1 cellular context compared by ENCODE assay signal in the genomic region with DNA sequence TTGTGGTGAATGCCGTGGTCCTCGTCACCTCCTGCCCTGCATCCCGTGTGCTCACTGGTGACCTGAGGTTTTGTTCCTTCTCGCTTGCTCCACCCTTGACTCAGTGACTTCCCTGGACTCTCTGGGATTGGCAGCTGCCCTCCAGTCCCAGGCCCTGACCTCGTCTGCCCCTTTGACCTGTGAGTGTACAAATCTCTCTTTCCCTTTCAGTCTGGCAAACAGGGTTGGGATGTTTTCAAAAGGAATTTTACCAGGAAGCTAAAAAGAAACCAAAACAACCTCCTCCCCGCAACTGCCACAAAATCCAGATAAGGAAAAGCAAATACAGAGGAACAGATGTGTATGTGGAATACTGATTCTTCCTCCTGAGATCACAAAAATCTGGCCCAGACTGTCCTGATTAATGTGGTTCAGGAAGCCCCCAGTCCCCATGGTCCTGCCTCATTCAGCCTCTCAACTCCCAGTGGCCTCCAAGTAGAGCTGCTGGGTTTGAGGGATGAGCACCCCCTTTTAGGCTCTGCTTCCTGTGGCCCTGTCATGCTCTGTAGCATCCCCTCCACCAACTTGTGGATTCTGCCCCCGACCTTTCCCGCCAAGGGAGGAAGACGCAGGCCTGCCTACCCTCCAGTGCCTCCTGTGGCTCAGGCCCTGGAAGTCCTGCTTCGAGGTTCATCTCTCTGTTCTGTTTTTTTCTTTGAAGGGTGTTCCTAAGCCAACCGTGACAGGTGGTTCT.
TF ChIP-seq lines count a peak whose summit lies in the region.

No MANE protein-coding gene starts in this region.

TF ChIP-seq in HepG2, 621 proteins besides CTCF, POLR2A, EP300 and RAD21 (continued from another document and continues in another):
- TF ChIP-seq KDM2A (CRISPR knock-in tag; IDR thresholded peaks at IDR 0.05; ENCODE audit: borderline replicate concordance, low read depth) (no peak), HOXA5 (CRISPR knock-in tag; IDR thresholded peaks at IDR 0.05) (no peak), ZNF430 (CRISPR knock-in tag; IDR thresholded peaks at IDR 0.05) (no peak; the same call in 1 of the 2 replicates), TBX2 (CRISPR knock-in tag; IDR thresholded peaks at IDR 0.05; ENCODE audit: borderline replicate concordance) (peak; percentile 42; the same call in 1 of the 2 replicates), KLF16 (CRISPR knock-in tag; IDR thresholded peaks at IDR 0.05) (no peak), BRCA1 (CRISPR knock-in tag; IDR thresholded peaks at IDR 0.05) (no peak), FOXO1 (CRISPR knock-in tag; IDR thresholded peaks at IDR 0.05) (peak; percentile 70), ZNF614 (CRISPR knock-in tag; IDR thresholded peaks at IDR 0.05; ENCODE audit: borderline replicate concordance) (no peak), ATAD3A (CRISPR knock-in tag; IDR thresholded peaks at IDR 0.05) (no peak), ZBTB20 (CRISPR knock-in tag; IDR thresholded peaks at IDR 0.05; ENCODE audit: borderline replicate concordance, low read depth) (peak; percentile 30; the same call in 1 of the 2 replicates), RFX5 (IDR thresholded peaks at IDR 0.05; ENCODE audit: low read depth, low read length) (no peak), FOXJ3 (CRISPR knock-in tag; IDR thresholded peaks at IDR 0.05; ENCODE audit: borderline replicate concordance) (peak; percentile 37; the same call in 1 of the 2 replicates), MIER3 (CRISPR knock-in tag; IDR thresholded peaks at IDR 0.05; ENCODE audit: borderline replicate concordance) (peak; percentile 37; the same call in 1 of the 2 replicates), PHF5A (CRISPR knock-in tag; IDR thresholded peaks at IDR 0.05; ENCODE audit: low read depth, unreplicated experiment) (no peak), SOX6 (IDR thresholded peaks at IDR 0.05) (no peak), SOX6 (CRISPR knock-in tag; IDR thresholded peaks at IDR 0.05) (peak; percentile 79), YEATS4 (CRISPR knock-in tag; IDR thresholded peaks at IDR 0.05; ENCODE audit: borderline replicate concordance) (no peak), ZSCAN25 (CRISPR knock-in tag; IDR thresholded peaks at IDR 0.05) (no peak), DNMT3B (CRISPR knock-in tag; conservative IDR thresholded peaks at IDR 0.05) (no peak), SNAI1 (CRISPR knock-in tag; IDR thresholded peaks at IDR 0.05; ENCODE audit: borderline replicate concordance) (no peak), NFKBIZ (CRISPR knock-in tag; IDR thresholded peaks at IDR 0.05) (no peak), ARHGAP35 (CRISPR knock-in tag; IDR thresholded peaks at IDR 0.05; ENCODE audit: borderline replicate concordance) (no peak), ZNF17 (CRISPR knock-in tag; IDR thresholded peaks at IDR 0.05) (no peak), SETDB1 (CRISPR knock-in tag; IDR thresholded peaks at IDR 0.05; ENCODE audit: borderline replicate concordance) (no peak), KMT2B (CRISPR knock-in tag; IDR thresholded peaks at IDR 0.05) (no peak), CREM (IDR thresholded peaks at IDR 0.05) (0 out of 2 replicates have a peak, but pooled peaks have one; percentile 36), CREM (CRISPR knock-in tag; IDR thresholded peaks at IDR 0.05) (no peak), ZNF720 (CRISPR knock-in tag; IDR thresholded peaks at IDR 0.05) (no peak), ZNF792 (CRISPR knock-in tag; IDR thresholded peaks at IDR 0.05) (no peak; the same call in 1 of the 2 replicates)
- TF ChIP-seq, protein P1, sequence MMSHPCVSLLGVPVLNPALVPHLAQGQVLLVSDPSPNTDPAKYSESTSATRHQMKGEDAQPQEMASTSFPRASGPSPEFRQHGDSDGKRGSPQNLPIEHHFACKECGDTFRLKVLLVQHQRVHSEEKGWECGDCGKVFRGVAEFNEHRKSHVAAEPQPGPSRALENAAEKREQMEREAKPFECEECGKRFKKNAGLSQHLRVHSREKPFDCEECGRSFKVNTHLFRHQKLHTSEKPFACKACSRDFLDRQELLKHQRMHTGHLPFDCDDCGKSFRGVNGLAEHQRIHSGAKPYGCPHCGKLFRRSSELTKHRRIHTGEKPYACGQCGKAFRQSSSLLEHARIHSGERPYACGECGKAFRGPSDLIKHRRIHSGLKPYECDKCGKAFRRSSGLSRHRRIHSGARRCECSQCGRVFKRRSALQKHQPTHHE (CRISPR knock-in tag; IDR thresholded peaks at IDR 0.05; ENCODE audit: borderline replicate concordance): no peak
- TF ChIP-seq, protein P2, sequence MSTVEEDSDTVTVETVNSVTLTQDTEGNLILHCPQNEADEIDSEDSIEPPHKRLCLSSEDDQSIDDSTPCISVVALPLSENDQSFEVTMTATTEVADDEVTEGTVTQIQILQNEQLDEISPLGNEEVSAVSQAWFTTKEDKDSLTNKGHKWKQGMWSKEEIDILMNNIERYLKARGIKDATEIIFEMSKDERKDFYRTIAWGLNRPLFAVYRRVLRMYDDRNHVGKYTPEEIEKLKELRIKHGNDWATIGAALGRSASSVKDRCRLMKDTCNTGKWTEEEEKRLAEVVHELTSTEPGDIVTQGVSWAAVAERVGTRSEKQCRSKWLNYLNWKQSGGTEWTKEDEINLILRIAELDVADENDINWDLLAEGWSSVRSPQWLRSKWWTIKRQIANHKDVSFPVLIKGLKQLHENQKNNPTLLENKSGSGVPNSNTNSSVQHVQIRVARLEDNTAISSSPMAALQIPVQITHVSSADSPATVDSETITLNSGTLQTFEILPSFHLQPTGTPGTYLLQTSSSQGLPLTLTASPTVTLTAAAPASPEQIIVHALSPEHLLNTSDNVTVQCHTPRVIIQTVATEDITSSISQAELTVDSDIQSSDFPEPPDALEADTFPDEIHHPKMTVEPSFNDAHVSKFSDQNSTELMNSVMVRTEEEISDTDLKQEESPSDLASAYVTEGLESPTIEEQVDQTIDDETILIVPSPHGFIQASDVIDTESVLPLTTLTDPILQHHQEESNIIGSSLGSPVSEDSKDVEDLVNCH (CRISPR knock-in tag; IDR thresholded peaks at IDR 0.05): no peak
- TF ChIP-seq, protein P3, sequence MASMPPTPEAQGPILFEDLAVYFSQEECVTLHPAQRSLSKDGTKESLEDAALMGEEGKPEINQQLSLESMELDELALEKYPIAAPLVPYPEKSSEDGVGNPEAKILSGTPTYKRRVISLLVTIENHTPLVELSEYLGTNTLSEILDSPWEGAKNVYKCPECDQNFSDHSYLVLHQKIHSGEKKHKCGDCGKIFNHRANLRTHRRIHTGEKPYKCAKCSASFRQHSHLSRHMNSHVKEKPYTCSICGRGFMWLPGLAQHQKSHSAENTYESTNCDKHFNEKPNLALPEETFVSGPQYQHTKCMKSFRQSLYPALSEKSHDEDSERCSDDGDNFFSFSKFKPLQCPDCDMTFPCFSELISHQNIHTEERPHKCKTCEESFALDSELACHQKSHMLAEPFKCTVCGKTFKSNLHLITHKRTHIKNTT (CRISPR knock-in tag; IDR thresholded peaks at IDR 0.05): no peak
- TF ChIP-seq, protein P4, sequence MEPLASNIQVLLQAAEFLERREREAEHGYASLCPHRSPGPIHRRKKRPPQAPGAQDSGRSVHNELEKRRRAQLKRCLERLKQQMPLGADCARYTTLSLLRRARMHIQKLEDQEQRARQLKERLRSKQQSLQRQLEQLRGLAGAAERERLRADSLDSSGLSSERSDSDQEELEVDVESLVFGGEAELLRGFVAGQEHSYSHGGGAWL (CRISPR knock-in tag; IDR thresholded peaks at IDR 0.05): no peak
- TF ChIP-seq, protein P5, sequence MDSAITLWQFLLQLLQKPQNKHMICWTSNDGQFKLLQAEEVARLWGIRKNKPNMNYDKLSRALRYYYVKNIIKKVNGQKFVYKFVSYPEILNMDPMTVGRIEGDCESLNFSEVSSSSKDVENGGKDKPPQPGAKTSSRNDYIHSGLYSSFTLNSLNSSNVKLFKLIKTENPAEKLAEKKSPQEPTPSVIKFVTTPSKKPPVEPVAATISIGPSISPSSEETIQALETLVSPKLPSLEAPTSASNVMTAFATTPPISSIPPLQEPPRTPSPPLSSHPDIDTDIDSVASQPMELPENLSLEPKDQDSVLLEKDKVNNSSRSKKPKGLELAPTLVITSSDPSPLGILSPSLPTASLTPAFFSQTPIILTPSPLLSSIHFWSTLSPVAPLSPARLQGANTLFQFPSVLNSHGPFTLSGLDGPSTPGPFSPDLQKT (CRISPR knock-in tag; IDR thresholded peaks at IDR 0.05; ENCODE audit: borderline replicate concordance): no peak
- TF ChIP-seq, protein P6, sequence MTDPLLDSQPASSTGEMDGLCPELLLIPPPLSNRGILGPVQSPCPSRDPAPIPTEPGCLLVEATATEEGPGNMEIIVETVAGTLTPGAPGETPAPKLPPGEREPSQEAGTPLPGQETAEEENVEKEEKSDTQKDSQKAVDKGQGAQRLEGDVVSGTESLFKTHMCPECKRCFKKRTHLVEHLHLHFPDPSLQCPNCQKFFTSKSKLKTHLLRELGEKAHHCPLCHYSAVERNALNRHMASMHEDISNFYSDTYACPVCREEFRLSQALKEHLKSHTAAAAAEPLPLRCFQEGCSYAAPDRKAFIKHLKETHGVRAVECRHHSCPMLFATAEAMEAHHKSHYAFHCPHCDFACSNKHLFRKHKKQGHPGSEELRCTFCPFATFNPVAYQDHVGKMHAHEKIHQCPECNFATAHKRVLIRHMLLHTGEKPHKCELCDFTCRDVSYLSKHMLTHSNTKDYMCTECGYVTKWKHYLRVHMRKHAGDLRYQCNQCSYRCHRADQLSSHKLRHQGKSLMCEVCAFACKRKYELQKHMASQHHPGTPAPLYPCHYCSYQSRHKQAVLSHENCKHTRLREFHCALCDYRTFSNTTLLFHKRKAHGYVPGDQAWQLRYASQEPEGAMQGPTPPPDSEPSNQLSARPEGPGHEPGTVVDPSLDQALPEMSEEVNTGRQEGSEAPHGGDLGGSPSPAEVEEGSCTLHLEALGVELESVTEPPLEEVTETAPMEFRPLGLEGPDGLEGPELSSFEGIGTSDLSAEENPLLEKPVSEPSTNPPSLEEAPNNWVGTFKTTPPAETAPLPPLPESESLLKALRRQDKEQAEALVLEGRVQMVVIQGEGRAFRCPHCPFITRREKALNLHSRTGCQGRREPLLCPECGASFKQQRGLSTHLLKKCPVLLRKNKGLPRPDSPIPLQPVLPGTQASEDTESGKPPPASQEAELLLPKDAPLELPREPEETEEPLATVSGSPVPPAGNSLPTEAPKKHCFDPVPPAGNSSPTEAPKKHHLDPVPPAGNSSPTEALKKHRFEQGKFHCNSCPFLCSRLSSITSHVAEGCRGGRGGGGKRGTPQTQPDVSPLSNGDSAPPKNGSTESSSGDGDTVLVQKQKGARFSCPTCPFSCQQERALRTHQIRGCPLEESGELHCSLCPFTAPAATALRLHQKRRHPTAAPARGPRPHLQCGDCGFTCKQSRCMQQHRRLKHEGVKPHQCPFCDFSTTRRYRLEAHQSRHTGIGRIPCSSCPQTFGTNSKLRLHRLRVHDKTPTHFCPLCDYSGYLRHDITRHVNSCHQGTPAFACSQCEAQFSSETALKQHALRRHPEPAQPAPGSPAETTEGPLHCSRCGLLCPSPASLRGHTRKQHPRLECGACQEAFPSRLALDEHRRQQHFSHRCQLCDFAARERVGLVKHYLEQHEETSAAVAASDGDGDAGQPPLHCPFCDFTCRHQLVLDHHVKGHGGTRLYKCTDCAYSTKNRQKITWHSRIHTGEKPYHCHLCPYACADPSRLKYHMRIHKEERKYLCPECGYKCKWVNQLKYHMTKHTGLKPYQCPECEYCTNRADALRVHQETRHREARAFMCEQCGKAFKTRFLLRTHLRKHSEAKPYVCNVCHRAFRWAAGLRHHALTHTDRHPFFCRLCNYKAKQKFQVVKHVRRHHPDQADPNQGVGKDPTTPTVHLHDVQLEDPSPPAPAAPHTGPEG (CRISPR knock-in tag; IDR thresholded peaks at IDR 0.05): no peak; the same call in 1 of the 2 replicates
- TF ChIP-seq, protein P7, sequence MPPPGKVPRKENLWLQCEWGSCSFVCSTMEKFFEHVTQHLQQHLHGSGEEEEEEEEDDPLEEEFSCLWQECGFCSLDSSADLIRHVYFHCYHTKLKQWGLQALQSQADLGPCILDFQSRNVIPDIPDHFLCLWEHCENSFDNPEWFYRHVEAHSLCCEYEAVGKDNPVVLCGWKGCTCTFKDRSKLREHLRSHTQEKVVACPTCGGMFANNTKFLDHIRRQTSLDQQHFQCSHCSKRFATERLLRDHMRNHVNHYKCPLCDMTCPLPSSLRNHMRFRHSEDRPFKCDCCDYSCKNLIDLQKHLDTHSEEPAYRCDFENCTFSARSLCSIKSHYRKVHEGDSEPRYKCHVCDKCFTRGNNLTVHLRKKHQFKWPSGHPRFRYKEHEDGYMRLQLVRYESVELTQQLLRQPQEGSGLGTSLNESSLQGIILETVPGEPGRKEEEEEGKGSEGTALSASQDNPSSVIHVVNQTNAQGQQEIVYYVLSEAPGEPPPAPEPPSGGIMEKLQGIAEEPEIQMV (CRISPR knock-in tag; IDR thresholded peaks at IDR 0.05; ENCODE audit: low read depth): no peak; the same call in 1 of the 2 replicates
- TF ChIP-seq, protein P8, sequence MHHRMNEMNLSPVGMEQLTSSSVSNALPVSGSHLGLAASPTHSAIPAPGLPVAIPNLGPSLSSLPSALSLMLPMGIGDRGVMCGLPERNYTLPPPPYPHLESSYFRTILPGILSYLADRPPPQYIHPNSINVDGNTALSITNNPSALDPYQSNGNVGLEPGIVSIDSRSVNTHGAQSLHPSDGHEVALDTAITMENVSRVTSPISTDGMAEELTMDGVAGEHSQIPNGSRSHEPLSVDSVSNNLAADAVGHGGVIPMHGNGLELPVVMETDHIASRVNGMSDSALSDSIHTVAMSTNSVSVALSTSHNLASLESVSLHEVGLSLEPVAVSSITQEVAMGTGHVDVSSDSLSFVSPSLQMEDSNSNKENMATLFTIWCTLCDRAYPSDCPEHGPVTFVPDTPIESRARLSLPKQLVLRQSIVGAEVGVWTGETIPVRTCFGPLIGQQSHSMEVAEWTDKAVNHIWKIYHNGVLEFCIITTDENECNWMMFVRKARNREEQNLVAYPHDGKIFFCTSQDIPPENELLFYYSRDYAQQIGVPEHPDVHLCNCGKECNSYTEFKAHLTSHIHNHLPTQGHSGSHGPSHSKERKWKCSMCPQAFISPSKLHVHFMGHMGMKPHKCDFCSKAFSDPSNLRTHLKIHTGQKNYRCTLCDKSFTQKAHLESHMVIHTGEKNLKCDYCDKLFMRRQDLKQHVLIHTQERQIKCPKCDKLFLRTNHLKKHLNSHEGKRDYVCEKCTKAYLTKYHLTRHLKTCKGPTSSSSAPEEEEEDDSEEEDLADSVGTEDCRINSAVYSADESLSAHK (CRISPR knock-in tag; IDR thresholded peaks at IDR 0.05; ENCODE audit: borderline replicate concordance): no peak
- TF ChIP-seq, protein P9, sequence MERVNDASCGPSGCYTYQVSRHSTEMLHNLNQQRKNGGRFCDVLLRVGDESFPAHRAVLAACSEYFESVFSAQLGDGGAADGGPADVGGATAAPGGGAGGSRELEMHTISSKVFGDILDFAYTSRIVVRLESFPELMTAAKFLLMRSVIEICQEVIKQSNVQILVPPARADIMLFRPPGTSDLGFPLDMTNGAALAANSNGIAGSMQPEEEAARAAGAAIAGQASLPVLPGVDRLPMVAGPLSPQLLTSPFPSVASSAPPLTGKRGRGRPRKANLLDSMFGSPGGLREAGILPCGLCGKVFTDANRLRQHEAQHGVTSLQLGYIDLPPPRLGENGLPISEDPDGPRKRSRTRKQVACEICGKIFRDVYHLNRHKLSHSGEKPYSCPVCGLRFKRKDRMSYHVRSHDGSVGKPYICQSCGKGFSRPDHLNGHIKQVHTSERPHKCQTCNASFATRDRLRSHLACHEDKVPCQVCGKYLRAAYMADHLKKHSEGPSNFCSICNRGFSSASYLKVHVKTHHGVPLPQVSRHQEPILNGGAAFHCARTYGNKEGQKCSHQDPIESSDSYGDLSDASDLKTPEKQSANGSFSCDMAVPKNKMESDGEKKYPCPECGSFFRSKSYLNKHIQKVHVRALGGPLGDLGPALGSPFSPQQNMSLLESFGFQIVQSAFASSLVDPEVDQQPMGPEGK (CRISPR knock-in tag; IDR thresholded peaks at IDR 0.05): peak; percentile 11; the same call in 1 of the 2 replicates
